Comparison of ENCODE assay signal across 26 cellular contexts in the genomic region with DNA sequence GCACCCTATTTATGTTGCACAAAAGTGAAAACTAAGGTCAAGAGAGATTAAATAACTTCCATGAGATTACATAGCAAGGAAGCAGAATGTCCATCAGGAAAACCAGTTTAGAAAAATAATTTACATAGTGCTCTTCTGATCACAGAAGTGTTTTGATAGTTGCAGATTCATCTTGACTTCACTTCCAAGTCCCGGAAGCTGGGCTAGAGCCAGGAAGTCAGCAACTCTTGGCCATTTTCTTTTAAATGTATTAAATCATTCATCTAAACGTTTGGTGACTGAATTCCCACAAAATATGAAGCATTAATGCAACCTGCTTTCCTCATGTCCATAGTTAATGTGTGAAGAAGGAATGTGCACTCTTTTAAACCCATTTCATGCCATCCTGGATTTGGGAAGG.
"Had no signal": no experiment of that assay in that cellular context is flagged by ENCODE, and none has a peak within 500 bp of the region (broad histone marks: within the 10 kb centered on the region; RNA-seq: fewer than 3 reads in every experiment).

No MANE protein-coding gene starts in this region.

- H3K4me3 Mint-ChIP-seq: activated B cell treated with CpG ODN at 0.5 μM for 24 hours; activated CD4-positive, alpha-beta memory T cell treated with anti-CD3 and anti-CD28 coated beads, Interleukin-2, amount 10 ng/mL, durations not matched to agents 7 days and 5 days; activated naive CD8-positive, alpha-beta T cell treated with anti-CD3 and anti-CD28 coated beads, Interleukin-2, amount 50 U/mL, for 24 hours; activated T-cell treated with anti-CD3 and anti-CD28 coated beads, Interleukin-2, amount 50 U/mL, for 72 hours; endodermal cell; memory B cell; stimulated activated memory B cell treated with anti-CD40 and anti-IgM and Interleukin-4, amounts not matched to agents 10 μg/mL and 1 μg/mL and 100 μg/mL, for 72 hours; T-helper 1 cell treated with Interleukin-12 subunit alpha and Interleukin-12 subunit beta and Interleukin-4 antibody, amounts not matched to agents 30 μg/mL and 1 μg/mL, for 36 hours had no signal

- FAIRE-seq: small intestine had no signal

- H3K4me3 ChIP-seq: coronary artery, heart right ventricle, testis, upper lobe of right lung had no signal

- H3K9me3 Mint-ChIP-seq: activated B cell treated with CpG ODN at 0.5 μM for 24 hours; activated CD4-positive, alpha-beta memory T cell treated with anti-CD3 and anti-CD28 coated beads, Interleukin-2, amount 10 ng/mL, durations not matched to agents 7 days and 5 days; activated naive CD8-positive, alpha-beta T cell treated with anti-CD3 and anti-CD28 coated beads, Interleukin-2, amount 50 U/mL, for 24 hours; activated T-cell treated with anti-CD3 and anti-CD28 coated beads, Interleukin-2, amount 50 U/mL, for 72 hours; endodermal cell; memory B cell; stimulated activated memory B cell treated with anti-CD40 and anti-IgM and Interleukin-4, amounts not matched to agents 10 μg/mL and 1 μg/mL and 100 μg/mL, for 72 hours; T-helper 1 cell treated with Interleukin-12 subunit alpha and Interleukin-12 subunit beta and Interleukin-4 antibody, amounts not matched to agents 30 μg/mL and 1 μg/mL, for 36 hours had no signal

- H3K4me1 Mint-ChIP-seq: activated CD4-positive, alpha-beta memory T cell treated with anti-CD3 and anti-CD28 coated beads, Interleukin-2, amount 10 ng/mL, durations not matched to agents 7 days and 5 days had no signal

- H3K27me3 ChIP-seq: brain microvascular endothelial cell, heart right ventricle, testis, upper lobe of right lung had no signal

- ATAC-seq: activated naive CD8-positive, alpha-beta T cell treated with anti-CD3 and anti-CD28 coated beads, Interleukin-2, amount 50 U/mL, for 24 hours; activated T-cell treated with anti-CD3 and anti-CD28 coated beads, Interleukin-2, amount 50 U/mL, for 72 hours; heart right ventricle; left cardiac atrium; sciatic nerve; stimulated activated memory B cell treated with anti-CD40 and anti-IgM and Interleukin-4, amounts not matched to agents 10 μg/mL and 1 μg/mL and 100 μg/mL, for 72 hours; upper lobe of right lung had no signal

- H3K27ac ChIP-seq: brain microvascular endothelial cell, coronary artery, epithelial cell of prostate, testis, upper lobe of right lung had no signal

- H3K27ac Mint-ChIP-seq: activated B cell treated with CpG ODN at 0.5 μM for 24 hours; activated CD4-positive, alpha-beta memory T cell treated with anti-CD3 and anti-CD28 coated beads, Interleukin-2, amount 10 ng/mL, durations not matched to agents 7 days and 5 days; activated naive CD8-positive, alpha-beta T cell treated with anti-CD3 and anti-CD28 coated beads, Interleukin-2, amount 50 U/mL, for 24 hours; activated T-cell treated with anti-CD3 and anti-CD28 coated beads, Interleukin-2, amount 50 U/mL, for 72 hours; endodermal cell; memory B cell; stimulated activated memory B cell treated with anti-CD40 and anti-IgM and Interleukin-4, amounts not matched to agents 10 μg/mL and 1 μg/mL and 100 μg/mL, for 72 hours; T-helper 1 cell treated with Interleukin-12 subunit alpha and Interleukin-12 subunit beta and Interleukin-4 antibody, amounts not matched to agents 30 μg/mL and 1 μg/mL, for 36 hours had no signal

- H3K36me3 Mint-ChIP-seq: memory B cell; stimulated activated memory B cell treated with anti-CD40 and anti-IgM and Interleukin-4, amounts not matched to agents 10 μg/mL and 1 μg/mL and 100 μg/mL, for 72 hours had no signal

- H3K36me3 ChIP-seq: brain microvascular endothelial cell, heart right ventricle, upper lobe of right lung had no signal

- DNase-seq: activated B cell treated with CpG ODN at 0.5 μM for 24 hours; activated CD4-positive, alpha-beta memory T cell treated with anti-CD3 and anti-CD28 coated beads, Interleukin-2, amount 10 ng/mL, durations not matched to agents 7 days and 5 days; activated CD4-positive, alpha-beta T cell treated with anti-CD3 and anti-CD28 coated beads for 4 hours; activated effector memory CD4-positive, alpha-beta T cell treated with anti-CD3 and anti-CD28 coated beads, Interleukin-2, amount 50 U/mL, for 16 hours; activated naive CD4-positive, alpha-beta T cell treated with anti-CD3 and anti-CD28 coated beads, Interleukin-2, amount 50 U/mL, for 16 hours; activated naive CD8-positive, alpha-beta T cell treated with anti-CD3 and anti-CD28 coated beads, Interleukin-2, amount 50 U/mL, for 24 hours; activated T-cell treated with anti-CD3 and anti-CD28 coated beads, Interleukin-2, amount 50 U/mL, for 72 hours; brain microvascular endothelial cell; central memory CD4-positive, alpha-beta T cell; endodermal cell; heart right ventricle; islet precursor cell; left cardiac atrium; occipital lobe; posterior cingulate gyrus; small intestine; stimulated activated CD4-positive, alpha-beta T cell treated with anti-CD3 and anti-CD28 coated beads, Interleukin-2, amount 100 ng/mL, for 24 hours; T1000; testis; upper lobe of right lung had no signal

- H3K27me3 Mint-ChIP-seq: activated B cell treated with CpG ODN at 0.5 μM for 24 hours; activated CD4-positive, alpha-beta memory T cell treated with anti-CD3 and anti-CD28 coated beads, Interleukin-2, amount 10 ng/mL, durations not matched to agents 7 days and 5 days; activated naive CD8-positive, alpha-beta T cell treated with anti-CD3 and anti-CD28 coated beads, Interleukin-2, amount 50 U/mL, for 24 hours; memory B cell; stimulated activated memory B cell treated with anti-CD40 and anti-IgM and Interleukin-4, amounts not matched to agents 10 μg/mL and 1 μg/mL and 100 μg/mL, for 72 hours had no signal

- H3K9me3 ChIP-seq: heart right ventricle, testis, upper lobe of right lung had no signal
